ENCODE assay signal across 7 cellular contexts in genomic region chr18:112015-112733, GRCh38. TPM values are rescaled to one million over a fixed set of nuclear protein-coding genes. Genes with fewer than 3 reads are reported as not detected.
A peak's percentile ranks its signal among the peaks of the same experiment; 100 is the strongest.
DNase-seq lines count a peak whose midpoint lies in the region; ATAC-seq, FAIRE-seq and TF ChIP-seq lines count a peak whose summit lies in the region.
"Not testable (repeated sequence)": the region's sequence is repeated elsewhere in the genome, so short reads cannot be mapped to it uniquely, and the experiment has no call there.

No MANE protein-coding gene starts in this region.

- peak overlapping the region in 2 of 3 donors; percentile 38 to 57 for H3K4me3 Mint-ChIP-seq in T-cell
- peak overlapping the region; percentile 27 for H3K4me3 Mint-ChIP-seq in activated naive CD8-positive, alpha-beta T cell
- peak overlapping the region; percentile 58 for H3K4me3 Mint-ChIP-seq in nephron progenitor cell
- peak overlapping the region; percentile 65 for H3K4me3 Mint-ChIP-seq in stimulated activated memory B cell treated with anti-CD40 and anti-IgM and Interleukin-4, amounts not matched to agents 10 μg/mL and 1 μg/mL and 100 μg/mL, for 72 hours

- not testable (repeated sequence) for H3K27me3 Mint-ChIP-seq in T-cell; activated naive CD8-positive, alpha-beta T cell; stimulated activated memory B cell treated with anti-CD40 and anti-IgM and Interleukin-4, amounts not matched to agents 10 μg/mL and 1 μg/mL and 100 μg/mL, for 72 hours
- H3K27me3 Mint-ChIP-seq in nephron progenitor cell (ENCODE audit: low read depth, poor library complexity), result peaks cover 15% of the 10 kb centered on the region

- peaks cover 10% of the 10 kb centered on the region in 3 donors for H3K4me1 Mint-ChIP-seq in T-cell
- peaks cover 18% of the 10 kb centered on the region for H3K4me1 Mint-ChIP-seq in activated naive CD8-positive, alpha-beta T cell (ENCODE audit: low read depth)
- not testable (repeated sequence) for H3K4me1 Mint-ChIP-seq in nephron progenitor cell; stimulated activated memory B cell treated with anti-CD40 and anti-IgM and Interleukin-4, amounts not matched to agents 10 μg/mL and 1 μg/mL and 100 μg/mL, for 72 hours

- not testable (repeated sequence) for H3K36me3 Mint-ChIP-seq in T-cell; activated naive CD8-positive, alpha-beta T cell; nephron progenitor cell (ENCODE audit: low read depth); stimulated activated memory B cell treated with anti-CD40 and anti-IgM and Interleukin-4, amounts not matched to agents 10 μg/mL and 1 μg/mL and 100 μg/mL, for 72 hours

- FAIRE-seq in GM19239 (lab: Jason Lieb, UNC), result peak; percentile 80

- not testable (repeated sequence) for H3K27ac Mint-ChIP-seq in T-cell; activated naive CD8-positive, alpha-beta T cell; nephron progenitor cell
- peak overlapping the region; percentile 82 for H3K27ac Mint-ChIP-seq in stimulated activated memory B cell treated with anti-CD40 and anti-IgM and Interleukin-4, amounts not matched to agents 10 μg/mL and 1 μg/mL and 100 μg/mL, for 72 hours

- not testable (repeated sequence) for TF ChIP-seq CTCF in nephron progenitor cell (IDR thresholded peaks at IDR 0.05)

- ATAC-seq in T-cell (replicated peaks in 1 of 4), result peak in 1 of 4 experiments; percentile 25
- not testable (repeated sequence) for ATAC-seq in left ventricle myocardium superior; stimulated activated memory B cell treated with anti-CD40 and anti-IgM and Interleukin-4, amounts not matched to agents 10 μg/mL and 1 μg/mL and 100 μg/mL, for 72 hours

- not testable (repeated sequence) for DNase-seq in GM19239 (ENCODE audit: insufficient read length, low spot score); nephron progenitor cell
- DNase-seq in T-cell (peak in 5 of 34 experiments; percentile 6 to 45 (median 17)), left ventricle myocardium superior (peak; percentile 48)
- DNase-seq in effector CD4-positive, alpha-beta T cell, result peak; percentile 18

- intact Hi-C loops in left ventricle myocardium superior (cut with micrococcal nuclease), result not testable (repeated sequence)

- H3K9me3 Mint-ChIP-seq in T-cell, result peaks cover 21 to 27% (median 23%) of the 10 kb centered on the region in 3 donors
- peaks cover 20% of the 10 kb centered on the region for H3K9me3 Mint-ChIP-seq in activated naive CD8-positive, alpha-beta T cell (ENCODE audit: low read depth)
- H3K9me3 Mint-ChIP-seq in nephron progenitor cell, result peaks cover 51% of the 10 kb centered on the region
- not testable (repeated sequence) for H3K9me3 Mint-ChIP-seq in stimulated activated memory B cell treated with anti-CD40 and anti-IgM and Interleukin-4, amounts not matched to agents 10 μg/mL and 1 μg/mL and 100 μg/mL, for 72 hours

- CTCF ChIA-PET in T-cell (lab: Charles Lee), result not testable (repeated sequence)

- POLR2A ChIA-PET in T-cell (lab: Charles Lee), result not testable (repeated sequence)

RNA-seq across cellular contexts. Expression of gene USP14, which starts 46.2 kb away (rescaled TPM):
- total RNA-seq in T-cell, result 10 to 100 TPM; 36.8 to 48.0 (median 38.0) TPM
- 48.3 TPM for total RNA-seq in left ventricle myocardium superior
